8 cellular contexts compared by ENCODE assay signal in genomic region chr10:27099448-27099847, GRCh38. TPM values are rescaled to one million over a fixed set of nuclear protein-coding genes. Genes with fewer than 3 reads are reported as not detected.
A peak's percentile ranks its signal among the peaks of the same experiment; 100 is the strongest.
DNase-seq lines count a peak whose midpoint lies in the region; ATAC-seq, FAIRE-seq and TF ChIP-seq lines count a peak whose summit lies in the region.

No MANE protein-coding gene starts in this region.

- peak overlapping the region; percentile 94 for H3K4me3 Mint-ChIP-seq in activated T-cell treated with anti-CD3 and anti-CD28 coated beads, Interleukin-2, amount 50 U/mL, for 4 hours
- peak overlapping the region; percentile 95 for H3K4me3 Mint-ChIP-seq in astrocyte (ENCODE audit: unreplicated experiment)

- peak overlapping the region; percentile 78 for H2AFZ ChIP-seq in astrocyte (ENCODE audit: low read depth, low read length)

- peaks cover 1% of the 10 kb centered on the region for H3K36me3 Mint-ChIP-seq in activated T-cell treated with anti-CD3 and anti-CD28 coated beads, Interleukin-2, amount 50 U/mL, for 4 hours (ENCODE audit: insufficient read depth)
- peaks cover 1% of the 10 kb centered on the region for H3K36me3 Mint-ChIP-seq in astrocyte (ENCODE audit: low read depth, unreplicated experiment)

- H3K79me2 ChIP-seq in astrocyte (ENCODE audit: insufficient read depth, low read length): peaks cover 4% of the 10 kb centered on the region

- TF ChIP-seq EP300 in tibial nerve (IDR thresholded peaks at IDR 0.05): no peak

- peak overlapping the region; percentile 92 for H3K4me2 ChIP-seq in astrocyte (ENCODE audit: low read length)

- H3K4me1 ChIP-seq in astrocyte (ENCODE audit: insufficient read depth, low read length) (peaks cover 4% of the 10 kb centered on the region), tibial nerve (peaks cover 0 to 21% (median 2%) of the 10 kb centered on the region in 4 donors)

- H3K27ac Mint-ChIP-seq in astrocyte (ENCODE audit: unreplicated experiment): no peak overlapping the region

- no peaks in the 10 kb centered on the region for H3K9me3 Mint-ChIP-seq in activated T-cell treated with anti-CD3 and anti-CD28 coated beads, Interleukin-2, amount 50 U/mL, for 4 hours
- H3K9me3 Mint-ChIP-seq in astrocyte (ENCODE audit: unreplicated experiment): no peaks in the 10 kb centered on the region

- peaks cover 2% of the 10 kb centered on the region for H3K27me3 Mint-ChIP-seq in activated T-cell treated with anti-CD3 and anti-CD28 coated beads, Interleukin-2, amount 50 U/mL, for 4 hours (ENCODE audit: low read depth)
- no peaks in the 10 kb centered on the region for H3K27me3 Mint-ChIP-seq in astrocyte (ENCODE audit: low read depth, unreplicated experiment)

- no peak for DNase-seq in activated T-cell treated with anti-CD3 and anti-CD28 coated beads, Interleukin-2, amount 50 U/mL, for 4 hours
- no peak for DNase-seq in activated T-cell treated with anti-CD3 and anti-CD28 coated beads, Interleukin-2, amount 50 U/mL, for 1 hour
- DNase-seq in astrocyte (ENCODE audit: low read depth) (no peak), lower leg skin (ENCODE audit: low spot score in 2 of 2) (no peak), tibial nerve (ENCODE audit: low spot score in 2 of 2) (no peak)
- DNase-seq in NK-92 treated with Interleukin-12 subunit alpha and Interleukin-12 subunit beta, amount 100 ng/mL, for 24 hours (lab: John Stamatoyannopoulos, UW): no peak

- no peak for FAIRE-seq in astrocyte (lab: Jason Lieb, UNC)

- peak overlapping the region; percentile 78 for H3K4me3 ChIP-seq in astrocyte (ENCODE audit: insufficient read depth, low read depth, low read length)
- H3K4me3 ChIP-seq in lower leg skin (ENCODE audit: low read depth, poor library complexity, severe bottlenecking): peak overlapping the region; percentile 51
- H3K4me3 ChIP-seq in tibial nerve: peak overlapping the region; percentile 68 to 81 (median 79)

- H3K4me1 Mint-ChIP-seq in activated T-cell treated with anti-CD3 and anti-CD28 coated beads, Interleukin-2, amount 50 U/mL, for 4 hours (ENCODE audit: low read depth): peaks cover 35% of the 10 kb centered on the region
- peaks cover 4% of the 10 kb centered on the region for H3K4me1 Mint-ChIP-seq in astrocyte (ENCODE audit: low read depth, unreplicated experiment)

- TF ChIP-seq POLR2A in lower leg skin (IDR thresholded peaks at IDR 0.05): no peak
- TF ChIP-seq POLR2A in tibial nerve (IDR thresholded peaks at IDR 0.05): no peak

- peak overlapping the region; percentile 86 for H3K27ac ChIP-seq in astrocyte (ENCODE audit: low read depth, low read length)
- H3K27ac ChIP-seq in tibial nerve: peak overlapping the region in 3 of 4 donors; percentile 87 to 93 (median 93)

- H3K9ac ChIP-seq in astrocyte (ENCODE audit: low read length): peak overlapping the region; percentile 91

- no peak for ATAC-seq in activated T-cell treated with anti-CD3 and anti-CD28 coated beads, Interleukin-2, amount 50 U/mL, for 4 hours
- ATAC-seq in esophagus mucosa (no peak), HG03097 (IDR thresholded peaks at IDR 0.05; ENCODE audit: low FRiP score, unreplicated experiment) (no peak)

- intact Hi-C loops in lower leg skin (cut with DNase I; ENCODE audit: low total_unique reads): no loop called here

- H3K9me3 ChIP-seq in astrocyte (ENCODE audit: insufficient read depth, low read depth, low read length): no peaks in the 10 kb centered on the region
- no peaks in the 10 kb centered on the region for H3K9me3 ChIP-seq in tibial nerve

- H3K27me3 ChIP-seq in astrocyte (ENCODE audit: insufficient read depth, low read length): no peaks in the 10 kb centered on the region
- H3K27me3 ChIP-seq in tibial nerve: no peaks in the 10 kb centered on the region

- TF ChIP-seq CTCF in astrocyte (IDR thresholded peaks at IDR 0.05; ENCODE audit: insufficient read depth, low read depth, low read length): no peak
- TF ChIP-seq CTCF in lower leg skin (IDR thresholded peaks at IDR 0.05): no peak
- no peak for TF ChIP-seq CTCF in tibial nerve (IDR thresholded peaks at IDR 0.05)

- WGBS in lower leg skin, 2 donors: 36 to 37% methylated on average over 11 of the region's 11 CpGs
- 43 to 49% methylated on average over 11 of the region's 11 CpGs for WGBS in tibial nerve, 2 donors

- H3K36me3 ChIP-seq in astrocyte (ENCODE audit: insufficient read depth, low read length): no peaks in the 10 kb centered on the region
- peaks cover 0 to 4% (median 0%) of the 10 kb centered on the region in 3 donors for H3K36me3 ChIP-seq in tibial nerve

- no peaks in the 10 kb centered on the region for H4K20me1 ChIP-seq in astrocyte (ENCODE audit: insufficient read depth, low read length)

RNA-seq across cellular contexts. Expression of gene ANKRD26, which starts 0.8 kb away (rescaled TPM):
- 1 to 10 TPM; 2.4 to 3.2 (median 2.7) TPM for total RNA-seq in activated T-cell treated with anti-CD3 and anti-CD28 coated beads, Interleukin-2, amount 50 U/mL, for 4 hours
- total RNA-seq in astrocyte (7.7 and 7.9 TPM in 2 replicates), lower leg skin (1 to 10 TPM; 2.4 to 4.7 (median 3.5) TPM), tibial nerve (10 to 100 TPM; 10.7 to 24.3 (median 12.8) TPM), esophagus mucosa (3.1 TPM)

RNA-seq across cellular contexts. Expression of gene YME1L1, which starts 54.7 kb away (rescaled TPM):
- total RNA-seq in activated T-cell treated with anti-CD3 and anti-CD28 coated beads, Interleukin-2, amount 50 U/mL, for 4 hours: 100 to 1,000 TPM; 126 to 127 (median 126) TPM
- total RNA-seq in astrocyte (168 and 169 TPM in 2 replicates), lower leg skin (10 to 100 TPM; 46.5 to 68.4 (median 56.0) TPM), tibial nerve (10 to 100 TPM; 44.1 to 53.0 (median 48.9) TPM), esophagus mucosa (79.2 TPM)

RNA-seq across cellular contexts. Expression of gene MASTL, which starts 55.7 kb away (rescaled TPM):
- total RNA-seq in activated T-cell treated with anti-CD3 and anti-CD28 coated beads, Interleukin-2, amount 50 U/mL, for 4 hours: 10 to 100 TPM in 2 of 3 donors, 1 to 10 TPM in 1; 8.8 to 11.9 (median 11.0) TPM
- total RNA-seq in astrocyte: 6.7 and 7.7 TPM in 2 replicates
- total RNA-seq in lower leg skin: 10 to 100 TPM in 2 of 4 donors, 1 to 10 TPM in 2; 6.2 to 13.9 (median 9.3) TPM
- 10 to 100 TPM in 2 of 4 donors, 1 to 10 TPM in 2; 4.0 to 12.4 (median 10.1) TPM for total RNA-seq in tibial nerve
- 9.8 TPM for total RNA-seq in esophagus mucosa
